Comparison of ENCODE assay signal across 1 cellular context in the genomic region with DNA sequence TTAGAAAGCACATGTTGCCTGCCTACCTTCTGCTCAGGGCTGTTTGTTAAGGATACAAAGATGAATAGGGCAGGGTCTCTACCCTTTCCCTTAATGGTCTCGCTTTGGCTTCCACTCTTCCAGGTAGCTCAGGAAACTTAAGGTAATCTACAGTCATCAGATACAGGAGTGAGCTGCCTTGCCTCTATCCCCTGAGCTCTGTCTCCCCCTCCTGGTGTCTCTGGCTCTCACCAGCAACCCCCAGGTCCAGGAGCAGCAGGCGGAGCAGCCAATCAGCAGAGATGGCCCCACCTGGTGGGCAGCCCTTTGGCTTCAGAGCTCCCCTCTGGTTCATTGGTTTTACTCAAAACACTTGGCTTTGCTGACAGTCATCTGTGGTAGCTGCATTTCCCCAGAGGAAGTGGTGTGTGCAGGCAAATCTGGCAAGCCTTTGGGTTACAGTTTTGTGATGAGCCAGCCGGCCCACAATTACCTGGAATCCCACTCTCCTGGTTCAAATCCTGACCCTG.
A peak's percentile ranks its signal among the peaks of the same experiment; 100 is the strongest.
TF ChIP-seq lines count a peak whose summit lies in the region.

No MANE protein-coding gene starts in this region.

TF ChIP-seq in K562, 482 proteins besides CTCF, POLR2A, EP300 and RAD21 (continued from another document and continues in another):
- peak; percentile 3 for TF ChIP-seq CTCFL (IDR thresholded peaks at IDR 0.05; ENCODE audit: borderline replicate concordance, insufficient read depth, low read depth, low read length, poor library complexity, severe bottlenecking)
- TF ChIP-seq ZNF699 (CRISPR knock-in tag; IDR thresholded peaks at IDR 0.05; ENCODE audit: insufficient replicate concordance), result no peak
- TF ChIP-seq RHOXF2B (CRISPR knock-in tag; conservative IDR thresholded peaks at IDR 0.05), result 0 out of 2 replicates have a peak, but pooled peaks have one; percentile 22
- peak; percentile 52; the same call in 1 of the 2 replicates for TF ChIP-seq ESRRA (IDR thresholded peaks at IDR 0.05; ENCODE audit: borderline replicate concordance, low read depth)
- no peak for TF ChIP-seq NR2C2 (CRISPR knock-in tag; IDR thresholded peaks at IDR 0.05)
- TF ChIP-seq NR2C2 (tag; IDR thresholded peaks at IDR 0.05), result 0 out of 2 replicates have a peak, but pooled peaks have one; percentile 21
- peak; percentile 41; the same call in 1 of the 2 replicates for TF ChIP-seq ELF4 (CRISPR knock-in tag; IDR thresholded peaks at IDR 0.05)
- TF ChIP-seq, protein P1, sequence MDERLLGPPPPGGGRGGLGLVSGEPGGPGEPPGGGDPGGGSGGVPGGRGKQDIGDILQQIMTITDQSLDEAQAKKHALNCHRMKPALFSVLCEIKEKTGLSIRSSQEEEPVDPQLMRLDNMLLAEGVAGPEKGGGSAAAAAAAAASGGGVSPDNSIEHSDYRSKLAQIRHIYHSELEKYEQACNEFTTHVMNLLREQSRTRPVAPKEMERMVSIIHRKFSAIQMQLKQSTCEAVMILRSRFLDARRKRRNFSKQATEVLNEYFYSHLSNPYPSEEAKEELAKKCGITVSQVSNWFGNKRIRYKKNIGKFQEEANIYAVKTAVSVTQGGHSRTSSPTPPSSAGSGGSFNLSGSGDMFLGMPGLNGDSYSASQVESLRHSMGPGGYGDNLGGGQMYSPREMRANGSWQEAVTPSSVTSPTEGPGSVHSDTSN (CRISPR knock-in tag; IDR thresholded peaks at IDR 0.05; ENCODE audit: low read depth), result no peak; the same call in 1 of the 2 replicates
- TF ChIP-seq, protein P1 (tag; conservative IDR thresholded peaks at IDR 0.05; ENCODE audit: low read depth), result peak; percentile 87
- peak; percentile 67; the same call in 1 of the 2 replicates for TF ChIP-seq JUND (IDR thresholded peaks at IDR 0.05; ENCODE audit: borderline replicate concordance, low read depth, low read length)
- peak; percentile 56; the same call in 1 of the 3 replicates for TF ChIP-seq JUND (tag; IDR thresholded peaks at IDR 0.05; ENCODE audit: borderline replicate concordance, low read depth, low read length)
- peak; percentile 50; the same call in 1 of the 2 replicates for TF ChIP-seq BHLHE40 (IDR thresholded peaks at IDR 0.05; ENCODE audit: low read length)
- TF ChIP-seq STAG1 (CRISPR knock-in tag; IDR thresholded peaks at IDR 0.05; ENCODE audit: borderline replicate concordance), result peak; percentile 98
- TF ChIP-seq, protein P2, sequence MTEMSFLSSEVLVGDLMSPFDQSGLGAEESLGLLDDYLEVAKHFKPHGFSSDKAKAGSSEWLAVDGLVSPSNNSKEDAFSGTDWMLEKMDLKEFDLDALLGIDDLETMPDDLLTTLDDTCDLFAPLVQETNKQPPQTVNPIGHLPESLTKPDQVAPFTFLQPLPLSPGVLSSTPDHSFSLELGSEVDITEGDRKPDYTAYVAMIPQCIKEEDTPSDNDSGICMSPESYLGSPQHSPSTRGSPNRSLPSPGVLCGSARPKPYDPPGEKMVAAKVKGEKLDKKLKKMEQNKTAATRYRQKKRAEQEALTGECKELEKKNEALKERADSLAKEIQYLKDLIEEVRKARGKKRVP (CRISPR knock-in tag; IDR thresholded peaks at IDR 0.05), result no peak
- TF ChIP-seq NFE2 (IDR thresholded peaks at IDR 0.05; ENCODE audit: low read depth), result peak; percentile 28; the same call in 1 of the 2 replicates
- TF ChIP-seq LCOR (CRISPR knock-in tag; IDR thresholded peaks at IDR 0.05), result 0 out of 2 replicates have a peak, but pooled peaks have one; percentile 31
- peak in 1 of 2 experiments; percentile 80; a peak in 2 of 4 replicates for TF ChIP-seq MLLT1 (IDR thresholded peaks at IDR 0.05)
- TF ChIP-seq, protein P3, sequence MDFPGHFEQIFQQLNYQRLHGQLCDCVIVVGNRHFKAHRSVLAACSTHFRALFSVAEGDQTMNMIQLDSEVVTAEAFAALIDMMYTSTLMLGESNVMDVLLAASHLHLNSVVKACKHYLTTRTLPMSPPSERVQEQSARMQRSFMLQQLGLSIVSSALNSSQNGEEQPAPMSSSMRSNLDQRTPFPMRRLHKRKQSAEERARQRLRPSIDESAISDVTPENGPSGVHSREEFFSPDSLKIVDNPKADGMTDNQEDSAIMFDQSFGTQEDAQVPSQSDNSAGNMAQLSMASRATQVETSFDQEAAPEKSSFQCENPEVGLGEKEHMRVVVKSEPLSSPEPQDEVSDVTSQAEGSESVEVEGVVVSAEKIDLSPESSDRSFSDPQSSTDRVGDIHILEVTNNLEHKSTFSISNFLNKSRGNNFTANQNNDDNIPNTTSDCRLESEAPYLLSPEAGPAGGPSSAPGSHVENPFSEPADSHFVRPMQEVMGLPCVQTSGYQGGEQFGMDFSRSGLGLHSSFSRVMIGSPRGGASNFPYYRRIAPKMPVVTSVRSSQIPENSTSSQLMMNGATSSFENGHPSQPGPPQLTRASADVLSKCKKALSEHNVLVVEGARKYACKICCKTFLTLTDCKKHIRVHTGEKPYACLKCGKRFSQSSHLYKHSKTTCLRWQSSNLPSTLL (IDR thresholded peaks at IDR 0.05), result no peak
- TF ChIP-seq PYGO2 (tag; IDR thresholded peaks at IDR 0.05), result no peak
- TF ChIP-seq SIN3B (IDR thresholded peaks at IDR 0.05; ENCODE audit: low read depth), result no peak
- TF ChIP-seq, protein P4, sequence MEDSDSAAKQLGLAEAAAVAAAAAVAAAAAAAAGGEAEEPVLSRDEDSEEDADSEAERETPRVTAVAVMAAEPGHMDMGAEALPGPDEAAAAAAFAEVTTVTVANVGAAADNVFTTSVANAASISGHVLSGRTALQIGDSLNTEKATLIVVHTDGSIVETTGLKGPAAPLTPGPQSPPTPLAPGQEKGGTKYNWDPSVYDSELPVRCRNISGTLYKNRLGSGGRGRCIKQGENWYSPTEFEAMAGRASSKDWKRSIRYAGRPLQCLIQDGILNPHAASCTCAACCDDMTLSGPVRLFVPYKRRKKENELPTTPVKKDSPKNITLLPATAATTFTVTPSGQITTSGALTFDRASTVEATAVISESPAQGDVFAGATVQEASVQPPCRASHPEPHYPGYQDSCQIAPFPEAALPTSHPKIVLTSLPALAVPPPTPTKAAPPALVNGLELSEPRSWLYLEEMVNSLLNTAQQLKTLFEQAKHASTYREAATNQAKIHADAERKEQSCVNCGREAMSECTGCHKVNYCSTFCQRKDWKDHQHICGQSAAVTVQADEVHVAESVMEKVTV (CRISPR knock-in tag; IDR thresholded peaks at IDR 0.05), result peak; percentile 100
- no peak for TF ChIP-seq ATF1 (CRISPR knock-in tag; IDR thresholded peaks at IDR 0.05)
- peak; percentile 49; the same call in 1 of the 2 replicates for TF ChIP-seq ATF1 (tag; IDR thresholded peaks at IDR 0.05)
- peak; percentile 49; the same call in 1 of the 2 replicates for TF ChIP-seq ATF7 (IDR thresholded peaks at IDR 0.05)
- peak; percentile 34; the same call in 1 of the 2 replicates for TF ChIP-seq CREM (IDR thresholded peaks at IDR 0.05; ENCODE audit: low read depth)
- TF ChIP-seq FOXP1 (CRISPR knock-in tag; IDR thresholded peaks at IDR 0.05), result peak; percentile 18; the same call in 1 of the 2 replicates
- 0 out of 2 replicates have a peak, but pooled peaks have one; percentile 56 for TF ChIP-seq ZNF12 (CRISPR knock-in tag; IDR thresholded peaks at IDR 0.05)
- no peak for TF ChIP-seq HMG20B (CRISPR knock-in tag; IDR thresholded peaks at IDR 0.05)
- no peak for TF ChIP-seq NFIC (IDR thresholded peaks at IDR 0.05)
- peak; percentile 63; the same call in 1 of the 2 replicates for TF ChIP-seq ZNF24 (IDR thresholded peaks at IDR 0.05)
- TF ChIP-seq RB1 (IDR thresholded peaks at IDR 0.05; ENCODE audit: low read depth), result peak; percentile 72; the same call in 1 of the 2 replicates
- TF ChIP-seq ZHX1 (conservative IDR thresholded peaks at IDR 0.05; ENCODE audit: low read length), result no peak
- peak; percentile 30; the same call in 1 of the 2 replicates for TF ChIP-seq VEZF1 (CRISPR knock-in tag; IDR thresholded peaks at IDR 0.05)
- TF ChIP-seq MLX (CRISPR knock-in tag; conservative IDR thresholded peaks at IDR 0.05), result no peak
- TF ChIP-seq, protein P5, sequence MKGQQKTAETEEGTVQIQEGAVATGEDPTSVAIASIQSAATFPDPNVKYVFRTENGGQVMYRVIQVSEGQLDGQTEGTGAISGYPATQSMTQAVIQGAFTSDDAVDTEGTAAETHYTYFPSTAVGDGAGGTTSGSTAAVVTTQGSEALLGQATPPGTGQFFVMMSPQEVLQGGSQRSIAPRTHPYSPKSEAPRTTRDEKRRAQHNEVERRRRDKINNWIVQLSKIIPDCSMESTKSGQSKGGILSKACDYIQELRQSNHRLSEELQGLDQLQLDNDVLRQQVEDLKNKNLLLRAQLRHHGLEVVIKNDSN (CRISPR knock-in tag; IDR thresholded peaks at IDR 0.05), result peak; percentile 40
- no peak for TF ChIP-seq CBX2 (IDR thresholded peaks at IDR 0.05; ENCODE audit: insufficient read depth, low read length, poor library complexity, severe bottlenecking)
- 0 out of 2 replicates have a peak, but pooled peaks have one; percentile 13 for TF ChIP-seq ETV5 (CRISPR knock-in tag; IDR thresholded peaks at IDR 0.05; ENCODE audit: low read depth)
- TF ChIP-seq CBX3 (IDR thresholded peaks at IDR 0.05; ENCODE audit: borderline replicate concordance in 1 of 2, low read length in 2 of 2), result 0 out of 3 replicates have a peak, but pooled peaks of 1 of the 2 experiments have one; percentile 33
- TF ChIP-seq CBX5 (IDR thresholded peaks at IDR 0.05; ENCODE audit: borderline replicate concordance, low read depth), result peak; percentile 13; the same call in 1 of the 2 replicates
- peak; percentile 30; the same call in 1 of the 2 replicates for TF ChIP-seq MTA3 (IDR thresholded peaks at IDR 0.05; ENCODE audit: borderline replicate concordance)
- no peak for TF ChIP-seq ZNF830 (CRISPR knock-in tag; IDR thresholded peaks at IDR 0.05)
- TF ChIP-seq CC2D1A (IDR thresholded peaks at IDR 0.05), result peak; percentile 95
- 0 out of 2 replicates have a peak, but pooled peaks have one; percentile 29 for TF ChIP-seq KLF16 (IDR thresholded peaks at IDR 0.05)
